1 cellular context compared by ENCODE assay signal in genomic region chr3:194485876-194486539, GRCh38.
A peak's percentile ranks its signal among the peaks of the same experiment; 100 is the strongest.
TF ChIP-seq lines count a peak whose summit lies in the region.

No MANE protein-coding gene starts in this region.

TF ChIP-seq in HepG2, 621 proteins besides CTCF, POLR2A, EP300 and RAD21 (continued from another document):
- no peak for TF ChIP-seq CENPBD1 (CRISPR knock-in tag; IDR thresholded peaks at IDR 0.05; ENCODE audit: borderline replicate concordance, low read depth)
- no peak for TF ChIP-seq HDAC2 (CRISPR knock-in tag; IDR thresholded peaks at IDR 0.05)
- no peak for TF ChIP-seq ZMAT3 (CRISPR knock-in tag; conservative IDR thresholded peaks at IDR 0.05)
- TF ChIP-seq RBAK (CRISPR knock-in tag; IDR thresholded peaks at IDR 0.05): no peak
- 0 out of 2 replicates have a peak, but pooled peaks have one; percentile 11 for TF ChIP-seq AKAP8 (CRISPR knock-in tag; IDR thresholded peaks at IDR 0.05)
- peak; percentile 34; the same call in 1 of the 2 replicates for TF ChIP-seq RXRA (CRISPR knock-in tag; IDR thresholded peaks at IDR 0.05)
- 0 out of 2 replicates have a peak, but pooled peaks have one; percentile 33 for TF ChIP-seq RBFOX2 (IDR thresholded peaks at IDR 0.05; ENCODE audit: low read depth, low read length)
- 0 out of 2 replicates have a peak, but pooled peaks have one; percentile 15 for TF ChIP-seq HOXA9 (CRISPR knock-in tag; IDR thresholded peaks at IDR 0.05; ENCODE audit: borderline replicate concordance)
- no peak for TF ChIP-seq REPIN1 (CRISPR knock-in tag; IDR thresholded peaks at IDR 0.05; ENCODE audit: borderline replicate concordance, low read depth)
- TF ChIP-seq, protein P1, sequence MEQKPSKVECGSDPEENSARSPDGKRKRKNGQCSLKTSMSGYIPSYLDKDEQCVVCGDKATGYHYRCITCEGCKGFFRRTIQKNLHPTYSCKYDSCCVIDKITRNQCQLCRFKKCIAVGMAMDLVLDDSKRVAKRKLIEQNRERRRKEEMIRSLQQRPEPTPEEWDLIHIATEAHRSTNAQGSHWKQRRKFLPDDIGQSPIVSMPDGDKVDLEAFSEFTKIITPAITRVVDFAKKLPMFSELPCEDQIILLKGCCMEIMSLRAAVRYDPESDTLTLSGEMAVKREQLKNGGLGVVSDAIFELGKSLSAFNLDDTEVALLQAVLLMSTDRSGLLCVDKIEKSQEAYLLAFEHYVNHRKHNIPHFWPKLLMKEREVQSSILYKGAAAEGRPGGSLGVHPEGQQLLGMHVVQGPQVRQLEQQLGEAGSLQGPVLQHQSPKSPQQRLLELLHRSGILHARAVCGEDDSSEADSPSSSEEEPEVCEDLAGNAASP (CRISPR knock-in tag; IDR thresholded peaks at IDR 0.05; ENCODE audit: borderline replicate concordance): no peak
- TF ChIP-seq KDM2A (CRISPR knock-in tag; IDR thresholded peaks at IDR 0.05; ENCODE audit: borderline replicate concordance, low read depth): 0 out of 2 replicates have a peak, but pooled peaks have one; percentile 17
- peak; percentile 14; the same call in 1 of the 2 replicates for TF ChIP-seq PHF8 (CRISPR knock-in tag; IDR thresholded peaks at IDR 0.05)
- no peak for TF ChIP-seq E2F2 (CRISPR knock-in tag; IDR thresholded peaks at IDR 0.05; ENCODE audit: borderline replicate concordance)
- TF ChIP-seq PRMT3 (CRISPR knock-in tag; IDR thresholded peaks at IDR 0.05; ENCODE audit: borderline replicate concordance, low read depth): no peak
- TF ChIP-seq FOXO1 (CRISPR knock-in tag; IDR thresholded peaks at IDR 0.05): 0 out of 2 replicates have a peak, but pooled peaks have one; percentile 26
- TF ChIP-seq, protein P2, sequence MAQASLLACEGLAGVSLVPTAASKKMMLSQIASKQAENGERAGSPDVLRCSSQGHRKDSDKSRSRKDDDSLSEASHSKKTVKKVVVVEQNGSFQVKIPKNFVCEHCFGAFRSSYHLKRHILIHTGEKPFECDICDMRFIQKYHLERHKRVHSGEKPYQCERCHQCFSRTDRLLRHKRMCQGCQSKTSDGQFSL (CRISPR knock-in tag; IDR thresholded peaks at IDR 0.05): peak; percentile 79; the same call in 1 of the 2 replicates
- TF ChIP-seq TARDBP (CRISPR knock-in tag; IDR thresholded peaks at IDR 0.05): no peak
- TF ChIP-seq KMT2B (CRISPR knock-in tag; IDR thresholded peaks at IDR 0.05): no peak
- no peak for TF ChIP-seq ZNF224 (CRISPR knock-in tag; IDR thresholded peaks at IDR 0.05)
- peak; percentile 51 for TF ChIP-seq AGO2 (optimal IDR thresholded peaks at IDR 0.05; ENCODE audit: low read depth, low read length)
- TF ChIP-seq ASH2L (IDR thresholded peaks at IDR 0.05; ENCODE audit: insufficient read length, low read depth, low read length): peak; percentile 6
- TF ChIP-seq THYN1 (CRISPR knock-in tag; IDR thresholded peaks at IDR 0.05; ENCODE audit: borderline replicate concordance, low read depth): no peak
- TF ChIP-seq BRCA1 (CRISPR knock-in tag; IDR thresholded peaks at IDR 0.05): no peak
- peak; percentile 38; the same call in 1 of the 2 replicates for TF ChIP-seq ZFP90 (CRISPR knock-in tag; IDR thresholded peaks at IDR 0.05; ENCODE audit: borderline replicate concordance)
- TF ChIP-seq PATZ1 (CRISPR knock-in tag; IDR thresholded peaks at IDR 0.05): peak; percentile 46; the same call in 1 of the 2 replicates
- TF ChIP-seq, protein P3, sequence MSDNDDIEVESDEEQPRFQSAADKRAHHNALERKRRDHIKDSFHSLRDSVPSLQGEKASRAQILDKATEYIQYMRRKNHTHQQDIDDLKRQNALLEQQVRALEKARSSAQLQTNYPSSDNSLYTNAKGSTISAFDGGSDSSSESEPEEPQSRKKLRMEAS (IDR thresholded peaks at IDR 0.05): peak; percentile 64
- TF ChIP-seq ZFX (CRISPR knock-in tag; IDR thresholded peaks at IDR 0.05; ENCODE audit: low read depth): peak; percentile 14; the same call in 1 of the 2 replicates
- no peak for TF ChIP-seq ZNF367 (CRISPR knock-in tag; IDR thresholded peaks at IDR 0.05; ENCODE audit: borderline replicate concordance)
- TF ChIP-seq SAP130 (CRISPR knock-in tag; IDR thresholded peaks at IDR 0.05; ENCODE audit: low read depth): peak; percentile 53
- peak; percentile 6; the same call in 1 of the 2 replicates for TF ChIP-seq ZFY (CRISPR knock-in tag; IDR thresholded peaks at IDR 0.05)
- TF ChIP-seq NR2C2 (CRISPR knock-in tag; IDR thresholded peaks at IDR 0.05; ENCODE audit: borderline replicate concordance): 0 out of 2 replicates have a peak, but pooled peaks have one; percentile 2
